In the genomic region with DNA sequence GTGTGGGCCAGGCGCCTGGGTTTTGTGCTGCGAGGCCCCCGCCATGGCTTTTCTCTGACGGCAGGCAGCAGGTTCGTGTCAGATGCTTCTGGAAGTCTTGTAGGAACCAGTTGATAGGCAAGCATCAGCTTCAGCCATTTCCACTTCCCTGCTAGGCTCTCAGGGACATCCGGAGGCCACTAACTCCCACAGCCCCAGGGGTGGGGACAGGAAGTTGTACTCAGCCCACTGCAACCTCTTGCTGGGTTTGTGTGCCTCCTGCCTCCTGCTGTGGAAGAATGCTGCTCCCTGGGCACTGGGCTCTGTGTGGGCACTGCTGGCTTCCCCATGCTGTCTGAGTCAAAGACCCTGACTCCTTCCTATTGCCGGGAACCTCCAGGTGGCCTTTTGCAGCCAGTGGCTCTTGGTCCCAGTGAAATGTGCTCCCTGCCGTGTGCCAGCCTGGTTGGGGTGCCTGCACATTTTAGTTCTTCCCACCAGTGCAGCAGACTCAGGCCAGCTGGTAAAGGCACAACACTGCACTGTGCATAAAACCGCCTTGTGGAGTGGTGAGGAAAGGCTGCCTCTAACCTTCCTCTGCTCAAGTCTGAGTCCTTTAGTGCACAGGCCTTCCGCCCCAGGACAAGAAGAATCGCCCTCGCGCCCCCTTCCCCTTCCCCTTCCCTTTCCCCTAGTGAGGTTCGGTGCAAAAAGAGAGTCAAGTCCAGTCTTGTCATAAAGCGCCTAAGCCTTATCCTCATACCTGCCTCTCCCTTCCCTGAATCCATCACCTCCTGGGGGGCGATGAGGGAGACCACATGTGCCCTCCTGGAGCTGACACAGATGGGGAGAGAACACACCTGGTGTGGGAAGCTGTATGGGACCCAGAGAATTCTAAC, we compare ENCODE assay signal across 8 cellular contexts. TPM values are rescaled to one million over a fixed set of nuclear protein-coding genes. Genes with fewer than 3 reads are reported as not detected.
DNase-seq lines count a peak whose midpoint lies in the region; ATAC-seq and TF ChIP-seq lines count a peak whose summit lies in the region.

No MANE protein-coding gene starts in this region.

- H3K27ac ChIP-seq in HEK293 (ENCODE audit: extremely low read depth, low read depth, low read length), result no peak overlapping the region
- H3K27ac ChIP-seq in right cardiac atrium (ENCODE audit: low read length), result peak overlapping the region; percentile 68

- H3K4me1 ChIP-seq in HEK293 (ENCODE audit: control insufficient read depth, insufficient read depth, low read length) (no peaks in the 10 kb centered on the region), right cardiac atrium (ENCODE audit: control insufficient read depth, insufficient read depth, low read length) (peaks cover 16% of the 10 kb centered on the region)

- H3K36me3 ChIP-seq in HEK293 (ENCODE audit: control insufficient read depth in 2 of 2, insufficient read depth in 1 of 2, low read length in 2 of 2), result no peaks in the 10 kb centered on the region

- H3K9me3 ChIP-seq in HEK293 (ENCODE audit: control insufficient read depth, insufficient read depth, low read depth, low read length), result no peaks in the 10 kb centered on the region
- H3K9me3 ChIP-seq in right cardiac atrium (ENCODE audit: control insufficient read depth, low read length), result no peaks in the 10 kb centered on the region

- POLR2A ChIA-PET in HEK293 (lab: Yijun Ruan, JAX), result interaction anchor here (0.6 kb wide), 1 partner anchor 13 kb away, joined by 4 read pairs; no protein-coding TSS in a partner anchor

- ATAC-seq in right cardiac atrium (peak; percentile 67 to 85), GM19023 (IDR thresholded peaks at IDR 0.05; ENCODE audit: unreplicated experiment) (no peak)

- WGBS in right cardiac atrium, result 59% methylated on average over 16 of the region's 16 CpGs

- intact Hi-C loops in right cardiac atrium (cut with DNase I), result no loop called here

- no peaks in the 10 kb centered on the region for H3K9me3 Mint-ChIP-seq in type B pancreatic cell

- CTCF ChIA-PET in HEK293 (lab: Yijun Ruan, JAX), result interaction anchor here (0.6 to 3.7 kb wide), 3 partner anchors 10 to 482 kb away, joined by 3 to 23 read pairs (median 5); no protein-coding TSS in a partner anchor

- TF ChIP-seq CTCF in HEK293 (tag by site-specific recombination; IDR thresholded peaks at IDR 0.05) (no peak), type B pancreatic cell (conservative IDR thresholded peaks at IDR 0.05) (no peak)

- H3K27me3 Mint-ChIP-seq in type B pancreatic cell, result no peaks in the 10 kb centered on the region

- no peaks in the 10 kb centered on the region for H3K27me3 ChIP-seq in right cardiac atrium (ENCODE audit: control insufficient read depth, insufficient read depth)

- H3K4me3 Mint-ChIP-seq in type B pancreatic cell, result no peak overlapping the region

- H3K36me3 Mint-ChIP-seq in type B pancreatic cell, result peaks cover 16% of the 10 kb centered on the region

- H3K27ac Mint-ChIP-seq in type B pancreatic cell, result peak overlapping the region; percentile 18

- H3K4me3 ChIP-seq in HEK293 (ENCODE audit: low read depth, low read length), result no peak overlapping the region
- H3K4me3 ChIP-seq in right cardiac atrium (ENCODE audit: low read length), result no peak overlapping the region

- peaks cover 19% of the 10 kb centered on the region for H3K4me1 Mint-ChIP-seq in type B pancreatic cell (ENCODE audit: unreplicated experiment)

- DNase-seq in EH (ENCODE audit: low read depth) (peak; percentile 63), T-helper 22 cell (ENCODE audit: low read depth) (peak; percentile 23), right cardiac atrium (peak in 1 of 3 donors; percentile 71), type B pancreatic cell (ENCODE audit: extremely low spot score, unreplicated experiment) (no peak), iPS-NIHi7 (ENCODE audit: extremely low spot score) (no peak), retina (no peak)

TF ChIP-seq in HEK293, 187 proteins besides CTCF, POLR2A, EP300 and RAD21:
- TF ChIP-seq ZNF311 (tag by site-specific recombination; IDR thresholded peaks at IDR 0.05; ENCODE audit: borderline replicate concordance) (no peak), ZBTB20 (tag by site-specific recombination; IDR thresholded peaks at IDR 0.05) (peak; percentile 56), ZIC2 (tag by site-specific recombination; IDR thresholded peaks at IDR 0.05) (peak; percentile 97), GLIS1 (tag by site-specific recombination; IDR thresholded peaks at IDR 0.05) (peak; percentile 39), KLF16 (tag by site-specific recombination; IDR thresholded peaks at IDR 0.05) (no peak), ZFHX2 (tag by site-specific recombination; conservative IDR thresholded peaks at IDR 0.05) (peak; percentile 67), EGR2 (tag by site-specific recombination; IDR thresholded peaks at IDR 0.05; ENCODE audit: low read depth) (peak; percentile 60)
- TF ChIP-seq, protein P1, sequence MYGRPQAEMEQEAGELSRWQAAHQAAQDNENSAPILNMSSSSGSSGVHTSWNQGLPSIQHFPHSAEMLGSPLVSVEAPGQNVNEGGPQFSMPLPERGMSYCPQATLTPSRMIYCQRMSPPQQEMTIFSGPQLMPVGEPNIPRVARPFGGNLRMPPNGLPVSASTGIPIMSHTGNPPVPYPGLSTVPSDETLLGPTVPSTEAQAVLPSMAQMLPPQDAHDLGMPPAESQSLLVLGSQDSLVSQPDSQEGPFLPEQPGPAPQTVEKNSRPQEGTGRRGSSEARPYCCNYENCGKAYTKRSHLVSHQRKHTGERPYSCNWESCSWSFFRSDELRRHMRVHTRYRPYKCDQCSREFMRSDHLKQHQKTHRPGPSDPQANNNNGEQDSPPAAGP (tag by site-specific recombination; IDR thresholded peaks at IDR 0.05), result no peak
- TF ChIP-seq, protein P2, sequence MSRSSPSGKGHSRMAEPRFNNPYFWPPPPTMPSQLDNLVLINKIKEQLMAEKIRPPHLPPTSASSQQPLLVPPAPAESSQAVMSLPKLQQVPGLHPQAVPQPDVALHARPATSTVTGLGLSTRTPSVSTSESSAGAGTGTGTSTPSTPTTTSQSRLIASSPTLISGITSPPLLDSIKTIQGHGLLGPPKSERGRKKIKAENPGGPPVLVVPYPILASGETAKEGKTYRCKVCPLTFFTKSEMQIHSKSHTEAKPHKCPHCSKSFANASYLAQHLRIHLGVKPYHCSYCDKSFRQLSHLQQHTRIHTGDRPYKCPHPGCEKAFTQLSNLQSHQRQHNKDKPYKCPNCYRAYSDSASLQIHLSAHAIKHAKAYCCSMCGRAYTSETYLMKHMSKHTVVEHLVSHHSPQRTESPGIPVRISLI (tag by site-specific recombination; IDR thresholded peaks at IDR 0.05), result no peak

RNA-seq across cellular contexts. Expression of a gene that starts 16.6 kb away (rescaled TPM):
- total RNA-seq in right cardiac atrium (10 to 100 TPM; 28.2 to 55.9 (median 39.5) TPM), type B pancreatic cell (ENCODE audit: low replicate concordance) (0.69 and 1.8 TPM in 2 replicates)
- 56.5 TPM for polyA plus RNA-seq in right cardiac atrium

RNA-seq across cellular contexts. Expression of a gene that starts 48.3 kb away (rescaled TPM):
- 10 to 100 TPM in 1 of 4 donors, 1 to 10 TPM in 3; 6.4 to 11.2 (median 9.1) TPM for total RNA-seq in right cardiac atrium
- 3.8 TPM for polyA plus RNA-seq in right cardiac atrium
- 10.0 and 19.8 TPM in 2 replicates for total RNA-seq in type B pancreatic cell (ENCODE audit: low replicate concordance)

Comparison
In these comparisons a context has a peak if more than half of its experiments do, and no peak if none do; other contexts are left out.
1. DNase-seq: peak in EH (single experiment) and T-helper 22 cell (single experiment); none in type B pancreatic cell (single experiment), iPS-NIHi7 (single experiment) and retina (single experiment).
2. RNA of a gene that starts 16.6 kb away (total RNA-seq): 28.2 to 55.9 TPM in right cardiac atrium; 0.69 to 1.8 TPM in type B pancreatic cell; every median in the first group is over 10 times any median in the second.